ENCODE assay signal across 23 cellular contexts in genomic region chr4:31160146-31160545, GRCh38.
"Had no signal": no experiment of that assay in that cellular context is flagged by ENCODE, and none has a peak within 500 bp of the region (broad histone marks: within the 10 kb centered on the region; RNA-seq: fewer than 3 reads in every experiment).

No MANE protein-coding gene starts in this region.

- H3K27me3 ChIP-seq: cardiac muscle cell, heart left ventricle, neural progenitor cell, right lobe of liver, testis had no signal

- H3K27ac ChIP-seq: cardiac muscle cell, heart left ventricle, neural progenitor cell, right lobe of liver, testis had no signal

- H3K9me3 ChIP-seq: heart left ventricle, right lobe of liver, testis had no signal

- H3K4me3 ChIP-seq: cardiac muscle cell, heart left ventricle, neural progenitor cell, right lobe of liver, testis had no signal

- H3K4me1 ChIP-seq: heart left ventricle, neural progenitor cell, right lobe of liver, testis had no signal

- H3K36me3 ChIP-seq: cardiac muscle cell, heart left ventricle, neural progenitor cell, right lobe of liver had no signal

- DNase-seq: activated CD4-positive, alpha-beta T cell treated with anti-CD3 and anti-CD28 coated beads for 4 hours; activated CD4-positive, alpha-beta T cell treated with anti-CD3 and anti-CD28 coated beads, Interleukin-2, amount 50 U/mL, for 4 hours; activated effector memory CD4-positive, alpha-beta T cell treated with Interleukin-2 at 50 U/mL for 16 hours; activated naive CD4-positive, alpha-beta T cell treated with Interleukin-2 at 50 U/mL for 16 hours; activated naive CD8-positive, alpha-beta T cell treated with anti-CD3 and anti-CD28 coated beads, Interleukin-2, amount 10 ng/mL, durations not matched to agents 7 days and 5 days; activated T-cell treated with anti-CD3 and anti-CD28 coated beads for 4 hours; amygdala; cerebellar nuclear complex; cortex of kidney; effector memory CD8-positive, alpha-beta T cell; heart left ventricle; hypothalamus; immature natural killer cell; kidney; mesenchymal stem cell; naive thymus-derived CD8-positive, alpha-beta T cell; right lobe of liver; stimulated activated CD4-positive, alpha-beta T cell treated with anti-CD3 and anti-CD28 coated beads, Interleukin-4, amount 100 ng/mL, for 1 hour; stimulated activated naive CD8-positive, alpha-beta T cell treated with anti-CD3 and anti-CD28 coated beads, Interleukin-15, Interleukin-2, amounts not matched to agents 100 U/mL and 50 U/mL, for 24 hours; testis; trophoblast cell had no signal

- ATAC-seq: effector memory CD8-positive, alpha-beta T cell; heart left ventricle; naive thymus-derived CD8-positive, alpha-beta T cell; right lobe of liver; stimulated activated naive CD8-positive, alpha-beta T cell treated with anti-CD3 and anti-CD28 coated beads, Interleukin-15, Interleukin-2, amounts not matched to agents 100 U/mL and 50 U/mL, for 24 hours had no signal
